ENCODE assay signal across 2 cellular contexts in genomic region chr15:85860394-85861161, GRCh38.
TF ChIP-seq lines count a peak whose summit lies in the region.

No MANE protein-coding gene starts in this region.

TF ChIP-seq in H1, 55 proteins besides CTCF, POLR2A, EP300 and RAD21:
- no peak for TF ChIP-seq E2F6 (IDR thresholded peaks at IDR 0.05)
- peak; percentile 59; the same call in 1 of the 2 replicates for TF ChIP-seq CREB1 (IDR thresholded peaks at IDR 0.05)
TF ChIP-seq in H1: peak in this region for 1.

TF ChIP-seq in HepG2, 621 proteins besides CTCF, POLR2A, EP300 and RAD21:
- TF ChIP-seq CREB1 (IDR thresholded peaks at IDR 0.05) (peak; percentile 77), CREB1 (CRISPR knock-in tag; IDR thresholded peaks at IDR 0.05) (no peak), ZNF512 (CRISPR knock-in tag; IDR thresholded peaks at IDR 0.05) (no peak), ZNF10 (CRISPR knock-in tag; IDR thresholded peaks at IDR 0.05; ENCODE audit: borderline replicate concordance, low read depth) (no peak), CSRNP2 (CRISPR knock-in tag; conservative IDR thresholded peaks at IDR 0.05; ENCODE audit: low read depth) (no peak)
TF ChIP-seq in HepG2: peak in this region for 1.
